Comparison of ENCODE assay signal across 1 cellular context in the genomic region with DNA sequence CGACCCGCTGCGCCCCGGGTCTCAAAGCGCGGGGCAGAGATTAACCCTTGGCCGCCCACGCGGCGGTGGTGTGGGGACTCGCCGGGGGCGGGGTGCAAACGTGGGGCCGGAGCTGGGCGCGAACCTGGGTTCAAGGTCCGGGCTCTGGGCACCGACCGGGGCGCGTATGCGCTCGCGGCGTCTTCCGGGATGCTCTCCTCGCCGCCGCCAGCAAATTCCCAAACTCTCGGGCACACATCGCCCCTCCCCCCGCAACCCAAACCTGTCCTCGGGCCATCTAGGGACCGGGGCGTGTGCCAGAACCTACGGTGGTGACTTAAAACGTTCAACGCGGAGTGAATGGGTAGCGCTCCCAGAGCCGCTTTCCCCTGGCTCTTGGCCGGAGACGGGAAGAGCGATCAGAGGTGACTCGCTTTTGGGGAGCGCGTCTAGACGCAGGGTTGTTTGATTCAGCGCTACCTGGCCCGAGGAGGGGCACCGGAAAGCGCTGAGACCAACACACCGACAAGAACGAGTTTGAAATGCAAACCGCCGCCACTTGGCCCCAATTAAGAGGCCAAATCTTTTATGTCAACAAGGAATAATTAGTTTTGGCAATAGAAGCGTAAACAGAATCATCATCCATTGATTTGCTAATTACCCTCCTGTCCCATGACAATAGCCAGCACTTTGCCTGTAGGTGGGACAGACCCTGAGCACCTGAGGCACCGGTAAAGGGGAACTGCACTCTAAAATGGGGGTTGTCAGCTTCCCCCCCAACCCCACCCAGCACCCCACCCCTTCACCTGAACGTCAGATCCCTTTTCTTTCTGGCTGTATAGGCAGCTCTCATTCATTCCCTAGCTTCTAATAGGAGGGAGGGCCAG.
TF ChIP-seq lines count a peak whose summit lies in the region.

No MANE protein-coding gene starts in this region.

TF ChIP-seq in HepG2, 621 proteins besides CTCF, POLR2A, EP300 and RAD21 (continued from another document and continues in another):
- TF ChIP-seq ZNF761 (CRISPR knock-in tag; conservative IDR thresholded peaks at IDR 0.05) (0 out of 2 replicates have a peak, but pooled peaks have one; percentile 40), ZNF660 (CRISPR knock-in tag; IDR thresholded peaks at IDR 0.05; ENCODE audit: borderline replicate concordance, low read depth) (no peak), ZNF143 (CRISPR knock-in tag; IDR thresholded peaks at IDR 0.05) (0 out of 2 replicates have a peak, but pooled peaks have one; percentile 44), PHF5A (CRISPR knock-in tag; IDR thresholded peaks at IDR 0.05; ENCODE audit: low read depth, unreplicated experiment) (peak; percentile 42), NFIB (CRISPR knock-in tag; IDR thresholded peaks at IDR 0.05; ENCODE audit: borderline replicate concordance) (no peak), POGZ (CRISPR knock-in tag; IDR thresholded peaks at IDR 0.05) (peak; percentile 68), IKZF4 (CRISPR knock-in tag; IDR thresholded peaks at IDR 0.05; ENCODE audit: borderline replicate concordance, low read depth, not compliant biosample characterization) (peak; percentile 50), MAZ (IDR thresholded peaks at IDR 0.05; ENCODE audit: borderline replicate concordance, low read depth, low read length) (peak; percentile 80; the same call in 1 of the 2 replicates), MAZ (CRISPR knock-in tag; IDR thresholded peaks at IDR 0.05; ENCODE audit: low read depth) (peak; percentile 88), NCOA5 (CRISPR knock-in tag; IDR thresholded peaks at IDR 0.05) (no peak), ZNF337 (CRISPR knock-in tag; IDR thresholded peaks at IDR 0.05; ENCODE audit: borderline replicate concordance, low read depth) (no peak), SMARCC2 (IDR thresholded peaks at IDR 0.05) (no peak), THYN1 (CRISPR knock-in tag; IDR thresholded peaks at IDR 0.05; ENCODE audit: borderline replicate concordance, low read depth) (no peak), ZNF335 (CRISPR knock-in tag; IDR thresholded peaks at IDR 0.05) (peak; percentile 52; the same call in 1 of the 2 replicates), HNF4G (IDR thresholded peaks at IDR 0.05; ENCODE audit: borderline replicate concordance, low read depth, low read length) (peak; percentile 93), HNF4G (CRISPR knock-in tag; IDR thresholded peaks at IDR 0.05; ENCODE audit: borderline replicate concordance, low read depth) (peak; percentile 93), RFXAP (CRISPR knock-in tag; IDR thresholded peaks at IDR 0.05; ENCODE audit: borderline replicate concordance) (peak; percentile 33; the same call in 1 of the 2 replicates), NFKB2 (CRISPR knock-in tag; IDR thresholded peaks at IDR 0.05; ENCODE audit: borderline replicate concordance) (peak; percentile 88; the same call in 1 of the 2 replicates), SALL1 (CRISPR knock-in tag; IDR thresholded peaks at IDR 0.05) (peak; percentile 81), REPIN1 (CRISPR knock-in tag; IDR thresholded peaks at IDR 0.05; ENCODE audit: borderline replicate concordance, low read depth) (peak; percentile 85), ZSCAN20 (CRISPR knock-in tag; IDR thresholded peaks at IDR 0.05; ENCODE audit: borderline replicate concordance) (peak; percentile 95; the same call in 1 of the 2 replicates), SP5 (CRISPR knock-in tag; IDR thresholded peaks at IDR 0.05; ENCODE audit: borderline replicate concordance, low read depth) (peak; percentile 67), RBM22 (optimal IDR thresholded peaks at IDR 0.05; ENCODE audit: low read length) (no peak), ZNF567 (CRISPR knock-in tag; IDR thresholded peaks at IDR 0.05; ENCODE audit: borderline replicate concordance) (no peak), HCFC1 (IDR thresholded peaks at IDR 0.05; ENCODE audit: low read depth, low read length) (no peak), ZNF550 (CRISPR knock-in tag; IDR thresholded peaks at IDR 0.05; ENCODE audit: borderline replicate concordance) (0 out of 2 replicates have a peak, but pooled peaks have one; percentile 66), SRY (CRISPR knock-in tag; IDR thresholded peaks at IDR 0.05) (no peak; the same call in 1 of the 2 replicates), GABPA (IDR thresholded peaks at IDR 0.05; ENCODE audit: low read depth, low read length) (no peak), GABPA (CRISPR knock-in tag; IDR thresholded peaks at IDR 0.05; ENCODE audit: low read depth) (peak; percentile 61; the same call in 1 of the 2 replicates), ZNF180 (CRISPR knock-in tag; IDR thresholded peaks at IDR 0.05; ENCODE audit: borderline replicate concordance, low read depth) (no peak), ISX (CRISPR knock-in tag; conservative IDR thresholded peaks at IDR 0.05) (0 out of 2 replicates have a peak, but pooled peaks have one; percentile 76), MEIS2 (CRISPR knock-in tag; IDR thresholded peaks at IDR 0.05) (peak; percentile 62), ZNF816 (CRISPR knock-in tag; IDR thresholded peaks at IDR 0.05; ENCODE audit: borderline replicate concordance) (peak; percentile 91; the same call in 1 of the 2 replicates), ZBTB38 (CRISPR knock-in tag; IDR thresholded peaks at IDR 0.05) (peak; percentile 52; the same call in 1 of the 2 replicates), NFYB (CRISPR knock-in tag; IDR thresholded peaks at IDR 0.05) (no peak; the same call in 1 of the 2 replicates)
- TF ChIP-seq, protein P1, sequence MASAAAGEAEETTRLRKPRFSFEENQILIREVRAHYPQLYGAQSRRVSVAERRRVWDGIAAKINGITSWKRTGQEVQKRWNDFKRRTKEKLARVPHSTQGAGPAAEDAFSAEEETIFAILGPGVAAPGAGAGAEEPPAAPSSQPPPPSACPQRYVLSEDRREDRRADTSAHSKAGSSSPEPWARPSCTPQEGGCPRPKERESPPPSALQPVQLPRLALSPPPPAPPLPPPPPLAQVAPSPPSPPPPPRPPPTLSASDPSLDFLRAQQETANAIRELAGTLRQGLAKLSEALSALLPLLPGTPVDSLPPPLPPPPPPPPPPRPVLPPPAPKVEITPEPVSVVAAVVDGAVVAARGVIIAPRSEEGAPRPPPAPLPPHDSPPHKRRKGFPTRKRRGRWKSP (CRISPR knock-in tag; IDR thresholded peaks at IDR 0.05), result peak; percentile 92
- TF ChIP-seq, protein P2, sequence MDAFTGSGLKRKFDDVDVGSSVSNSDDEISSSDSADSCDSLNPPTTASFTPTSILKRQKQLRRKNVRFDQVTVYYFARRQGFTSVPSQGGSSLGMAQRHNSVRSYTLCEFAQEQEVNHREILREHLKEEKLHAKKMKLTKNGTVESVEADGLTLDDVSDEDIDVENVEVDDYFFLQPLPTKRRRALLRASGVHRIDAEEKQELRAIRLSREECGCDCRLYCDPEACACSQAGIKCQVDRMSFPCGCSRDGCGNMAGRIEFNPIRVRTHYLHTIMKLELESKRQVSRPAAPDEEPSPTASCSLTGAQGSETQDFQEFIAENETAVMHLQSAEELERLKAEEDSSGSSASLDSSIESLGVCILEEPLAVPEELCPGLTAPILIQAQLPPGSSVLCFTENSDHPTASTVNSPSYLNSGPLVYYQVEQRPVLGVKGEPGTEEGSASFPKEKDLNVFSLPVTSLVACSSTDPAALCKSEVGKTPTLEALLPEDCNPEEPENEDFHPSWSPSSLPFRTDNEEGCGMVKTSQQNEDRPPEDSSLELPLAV (CRISPR knock-in tag; conservative IDR thresholded peaks at IDR 0.05; ENCODE audit: low read depth), result no peak
- TF ChIP-seq, protein P3, sequence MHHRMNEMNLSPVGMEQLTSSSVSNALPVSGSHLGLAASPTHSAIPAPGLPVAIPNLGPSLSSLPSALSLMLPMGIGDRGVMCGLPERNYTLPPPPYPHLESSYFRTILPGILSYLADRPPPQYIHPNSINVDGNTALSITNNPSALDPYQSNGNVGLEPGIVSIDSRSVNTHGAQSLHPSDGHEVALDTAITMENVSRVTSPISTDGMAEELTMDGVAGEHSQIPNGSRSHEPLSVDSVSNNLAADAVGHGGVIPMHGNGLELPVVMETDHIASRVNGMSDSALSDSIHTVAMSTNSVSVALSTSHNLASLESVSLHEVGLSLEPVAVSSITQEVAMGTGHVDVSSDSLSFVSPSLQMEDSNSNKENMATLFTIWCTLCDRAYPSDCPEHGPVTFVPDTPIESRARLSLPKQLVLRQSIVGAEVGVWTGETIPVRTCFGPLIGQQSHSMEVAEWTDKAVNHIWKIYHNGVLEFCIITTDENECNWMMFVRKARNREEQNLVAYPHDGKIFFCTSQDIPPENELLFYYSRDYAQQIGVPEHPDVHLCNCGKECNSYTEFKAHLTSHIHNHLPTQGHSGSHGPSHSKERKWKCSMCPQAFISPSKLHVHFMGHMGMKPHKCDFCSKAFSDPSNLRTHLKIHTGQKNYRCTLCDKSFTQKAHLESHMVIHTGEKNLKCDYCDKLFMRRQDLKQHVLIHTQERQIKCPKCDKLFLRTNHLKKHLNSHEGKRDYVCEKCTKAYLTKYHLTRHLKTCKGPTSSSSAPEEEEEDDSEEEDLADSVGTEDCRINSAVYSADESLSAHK (CRISPR knock-in tag; IDR thresholded peaks at IDR 0.05; ENCODE audit: borderline replicate concordance), result no peak
- TF ChIP-seq, protein P4, sequence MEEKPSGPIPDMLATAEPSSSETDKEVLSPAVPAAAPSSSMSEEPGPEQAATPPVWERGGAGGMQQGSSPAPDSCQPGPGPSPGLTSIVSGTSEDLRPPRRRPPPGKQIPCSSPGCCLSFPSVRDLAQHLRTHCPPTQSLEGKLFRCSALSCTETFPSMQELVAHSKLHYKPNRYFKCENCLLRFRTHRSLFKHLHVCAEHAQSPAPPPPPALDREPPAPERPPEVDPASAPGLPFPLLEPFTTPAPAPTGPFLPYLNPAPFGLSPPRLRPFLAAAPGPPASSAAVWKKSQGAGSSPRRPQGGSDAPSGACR (CRISPR knock-in tag; IDR thresholded peaks at IDR 0.05), result peak; percentile 95
- TF ChIP-seq, protein P5, sequence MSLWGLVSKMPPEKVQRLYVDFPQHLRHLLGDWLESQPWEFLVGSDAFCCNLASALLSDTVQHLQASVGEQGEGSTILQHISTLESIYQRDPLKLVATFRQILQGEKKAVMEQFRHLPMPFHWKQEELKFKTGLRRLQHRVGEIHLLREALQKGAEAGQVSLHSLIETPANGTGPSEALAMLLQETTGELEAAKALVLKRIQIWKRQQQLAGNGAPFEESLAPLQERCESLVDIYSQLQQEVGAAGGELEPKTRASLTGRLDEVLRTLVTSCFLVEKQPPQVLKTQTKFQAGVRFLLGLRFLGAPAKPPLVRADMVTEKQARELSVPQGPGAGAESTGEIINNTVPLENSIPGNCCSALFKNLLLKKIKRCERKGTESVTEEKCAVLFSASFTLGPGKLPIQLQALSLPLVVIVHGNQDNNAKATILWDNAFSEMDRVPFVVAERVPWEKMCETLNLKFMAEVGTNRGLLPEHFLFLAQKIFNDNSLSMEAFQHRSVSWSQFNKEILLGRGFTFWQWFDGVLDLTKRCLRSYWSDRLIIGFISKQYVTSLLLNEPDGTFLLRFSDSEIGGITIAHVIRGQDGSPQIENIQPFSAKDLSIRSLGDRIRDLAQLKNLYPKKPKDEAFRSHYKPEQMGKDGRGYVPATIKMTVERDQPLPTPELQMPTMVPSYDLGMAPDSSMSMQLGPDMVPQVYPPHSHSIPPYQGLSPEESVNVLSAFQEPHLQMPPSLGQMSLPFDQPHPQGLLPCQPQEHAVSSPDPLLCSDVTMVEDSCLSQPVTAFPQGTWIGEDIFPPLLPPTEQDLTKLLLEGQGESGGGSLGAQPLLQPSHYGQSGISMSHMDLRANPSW (CRISPR knock-in tag; IDR thresholded peaks at IDR 0.05; ENCODE audit: borderline replicate concordance), result peak; percentile 65; the same call in 1 of the 2 replicates
- TF ChIP-seq, protein P6, sequence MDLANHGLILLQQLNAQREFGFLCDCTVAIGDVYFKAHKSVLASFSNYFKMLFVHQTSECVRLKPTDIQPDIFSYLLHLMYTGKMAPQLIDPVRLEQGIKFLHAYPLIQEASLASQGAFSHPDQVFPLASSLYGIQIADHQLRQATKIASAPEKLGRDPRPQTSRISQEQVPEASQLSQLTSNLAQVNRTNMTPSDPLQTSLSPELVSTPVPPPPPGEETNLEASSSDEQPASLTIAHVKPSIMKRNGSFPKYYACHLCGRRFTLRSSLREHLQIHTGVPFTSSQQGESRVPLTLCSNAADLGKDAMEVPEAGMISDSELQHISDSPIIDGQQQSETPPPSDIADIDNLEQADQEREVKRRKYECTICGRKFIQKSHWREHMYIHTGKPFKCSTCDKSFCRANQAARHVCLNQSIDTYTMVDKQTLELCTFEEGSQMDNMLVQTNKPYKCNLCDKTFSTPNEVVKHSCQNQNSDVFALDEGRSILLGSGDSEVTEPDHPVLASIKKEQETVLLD (CRISPR knock-in tag; IDR thresholded peaks at IDR 0.05; ENCODE audit: low read depth), result peak; percentile 98
- TF ChIP-seq, protein P7, sequence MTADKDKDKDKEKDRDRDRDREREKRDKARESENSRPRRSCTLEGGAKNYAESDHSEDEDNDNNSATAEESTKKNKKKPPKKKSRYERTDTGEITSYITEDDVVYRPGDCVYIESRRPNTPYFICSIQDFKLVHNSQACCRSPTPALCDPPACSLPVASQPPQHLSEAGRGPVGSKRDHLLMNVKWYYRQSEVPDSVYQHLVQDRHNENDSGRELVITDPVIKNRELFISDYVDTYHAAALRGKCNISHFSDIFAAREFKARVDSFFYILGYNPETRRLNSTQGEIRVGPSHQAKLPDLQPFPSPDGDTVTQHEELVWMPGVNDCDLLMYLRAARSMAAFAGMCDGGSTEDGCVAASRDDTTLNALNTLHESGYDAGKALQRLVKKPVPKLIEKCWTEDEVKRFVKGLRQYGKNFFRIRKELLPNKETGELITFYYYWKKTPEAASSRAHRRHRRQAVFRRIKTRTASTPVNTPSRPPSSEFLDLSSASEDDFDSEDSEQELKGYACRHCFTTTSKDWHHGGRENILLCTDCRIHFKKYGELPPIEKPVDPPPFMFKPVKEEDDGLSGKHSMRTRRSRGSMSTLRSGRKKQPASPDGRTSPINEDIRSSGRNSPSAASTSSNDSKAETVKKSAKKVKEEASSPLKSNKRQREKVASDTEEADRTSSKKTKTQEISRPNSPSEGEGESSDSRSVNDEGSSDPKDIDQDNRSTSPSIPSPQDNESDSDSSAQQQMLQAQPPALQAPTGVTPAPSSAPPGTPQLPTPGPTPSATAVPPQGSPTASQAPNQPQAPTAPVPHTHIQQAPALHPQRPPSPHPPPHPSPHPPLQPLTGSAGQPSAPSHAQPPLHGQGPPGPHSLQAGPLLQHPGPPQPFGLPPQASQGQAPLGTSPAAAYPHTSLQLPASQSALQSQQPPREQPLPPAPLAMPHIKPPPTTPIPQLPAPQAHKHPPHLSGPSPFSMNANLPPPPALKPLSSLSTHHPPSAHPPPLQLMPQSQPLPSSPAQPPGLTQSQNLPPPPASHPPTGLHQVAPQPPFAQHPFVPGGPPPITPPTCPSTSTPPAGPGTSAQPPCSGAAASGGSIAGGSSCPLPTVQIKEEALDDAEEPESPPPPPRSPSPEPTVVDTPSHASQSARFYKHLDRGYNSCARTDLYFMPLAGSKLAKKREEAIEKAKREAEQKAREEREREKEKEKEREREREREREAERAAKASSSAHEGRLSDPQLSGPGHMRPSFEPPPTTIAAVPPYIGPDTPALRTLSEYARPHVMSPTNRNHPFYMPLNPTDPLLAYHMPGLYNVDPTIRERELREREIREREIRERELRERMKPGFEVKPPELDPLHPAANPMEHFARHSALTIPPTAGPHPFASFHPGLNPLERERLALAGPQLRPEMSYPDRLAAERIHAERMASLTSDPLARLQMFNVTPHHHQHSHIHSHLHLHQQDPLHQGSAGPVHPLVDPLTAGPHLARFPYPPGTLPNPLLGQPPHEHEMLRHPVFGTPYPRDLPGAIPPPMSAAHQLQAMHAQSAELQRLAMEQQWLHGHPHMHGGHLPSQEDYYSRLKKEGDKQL (CRISPR knock-in tag; IDR thresholded peaks at IDR 0.05; ENCODE audit: low read depth), result no peak
